In the genomic region with DNA sequence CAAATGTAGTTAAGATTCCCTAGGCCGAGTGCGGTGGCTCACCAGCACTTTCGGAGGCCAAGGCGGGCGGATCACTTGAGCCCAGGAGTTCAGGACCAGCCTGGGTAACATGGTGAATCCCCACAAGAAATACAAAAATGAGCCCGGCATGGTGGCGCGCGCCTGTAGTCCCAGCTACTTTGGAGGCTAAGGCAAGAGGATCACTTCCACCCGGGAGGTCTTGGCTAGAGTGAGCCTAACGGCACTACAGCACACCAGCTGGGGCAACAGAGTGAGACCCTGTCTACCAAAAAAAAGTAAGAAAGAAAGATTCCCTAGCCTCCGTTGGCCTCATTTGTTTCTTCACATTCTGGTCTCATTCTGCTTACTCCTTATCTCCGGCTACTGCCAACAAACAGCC, we compare ENCODE assay signal across 10 cellular contexts. TPM values are rescaled to one million over a fixed set of nuclear protein-coding genes. Genes with fewer than 3 reads are reported as not detected.
DNase-seq lines count a peak whose midpoint lies in the region; ATAC-seq and TF ChIP-seq lines count a peak whose summit lies in the region.
"Had no signal": no experiment of that assay in that cellular context is flagged by ENCODE, and none has a peak within 500 bp of the region (broad histone marks: within the 10 kb centered on the region; RNA-seq: fewer than 3 reads in every experiment).

No MANE protein-coding gene starts in this region.

- WGBS in aorta, 2 donors: 89 to 92% methylated on average over 13 of the region's 13 CpGs

- H3K27ac ChIP-seq in DND-41 (ENCODE audit: low read length) (peak overlapping the region; percentile 90), aorta (ENCODE audit: low read depth in 1 of 2, low read length in 2 of 2) (no peak overlapping the region), caudate nucleus (ENCODE audit: low read depth, low read length) (no peak overlapping the region)

- peak overlapping the region; percentile 80 for H3K9ac ChIP-seq in DND-41 (ENCODE audit: low read depth, low read length)

- peaks cover 15% of the 10 kb centered on the region for H3K36me3 Mint-ChIP-seq in chondrocyte (ENCODE audit: low read depth)
- H3K36me3 Mint-ChIP-seq in natural killer cell treated with Interleukin-12 subunit alpha and Interleukin-12 subunit beta and Interleukin-15 and Interleukin-18, amount 100 ng/mL, for 72 hours: peaks cover 14% of the 10 kb centered on the region

- no peak overlapping the region for H3K27ac Mint-ChIP-seq in chondrocyte (ENCODE audit: unreplicated experiment)
- no peak overlapping the region for H3K27ac Mint-ChIP-seq in natural killer cell treated with Interleukin-12 subunit alpha and Interleukin-12 subunit beta and Interleukin-15 and Interleukin-18, amount 100 ng/mL, for 72 hours

- no peaks in the 10 kb centered on the region for H3K9me3 Mint-ChIP-seq in chondrocyte (ENCODE audit: low read depth)
- H3K9me3 Mint-ChIP-seq in natural killer cell treated with Interleukin-12 subunit alpha and Interleukin-12 subunit beta and Interleukin-15 and Interleukin-18, amount 100 ng/mL, for 72 hours: no peaks in the 10 kb centered on the region
- H3K9me3 Mint-ChIP-seq: dendritic cell treated with granulocyte-macrophage colony-stimulating factor and Interleukin-4, amounts not matched to agents 40 ng/mL and 50 ng/mL, for 4 days had no signal

- peak overlapping the region; percentile 92 to 96; a peak in 3 of 4 replicates for H3K4me3 ChIP-seq in DND-41 (ENCODE audit: low read depth in 1 of 2, low read length in 2 of 2)
- peak overlapping the region; percentile 90 for H3K4me3 ChIP-seq in MG63
- H3K4me3 ChIP-seq in aorta (ENCODE audit: low read length in 2 of 2): peak overlapping the region in 1 of 2 donors; percentile 14

- DNase-seq in DND-41 (no peak), MG63 (no peak), chondrocyte (ENCODE audit: low spot score) (no peak), aorta (no peak), NCI-H146 treated with DMSO at 0.1 percent for 48 hours (lab: John Stamatoyannopoulos, UW; ENCODE audit: unreplicated experiment) (no peak), caudate nucleus (lab: John Stamatoyannopoulos, UW) (no peak), GM13976 (ENCODE audit: low spot score) (no peak)
- no peak for DNase-seq in natural killer cell treated with Interleukin-12 subunit alpha and Interleukin-12 subunit beta and Interleukin-15 and Interleukin-18, amount 100 ng/mL, for 72 hours (ENCODE audit: low spot score)
- DNase-seq: KG1 had no signal

- H3K4me1 Mint-ChIP-seq in chondrocyte (ENCODE audit: low read depth): peaks cover 38% of the 10 kb centered on the region
- peaks cover 28 to 38% of the 10 kb centered on the region in 2 donors for H3K4me1 Mint-ChIP-seq in natural killer cell treated with Interleukin-12 subunit alpha and Interleukin-12 subunit beta and Interleukin-15 and Interleukin-18, amount 100 ng/mL, for 72 hours (ENCODE audit: low read depth in 2 of 2)

- H3K9me3 ChIP-seq in DND-41 (ENCODE audit: insufficient read depth, low read length, severe bottlenecking): no peaks in the 10 kb centered on the region
- H3K9me3 ChIP-seq in MG63: no peaks in the 10 kb centered on the region
- no peaks in the 10 kb centered on the region for H3K9me3 ChIP-seq in aorta (ENCODE audit: control insufficient read depth, low read length)

- peaks cover 72% of the 10 kb centered on the region for H3K36me3 ChIP-seq in DND-41 (ENCODE audit: insufficient read depth, low read length)
- H3K36me3 ChIP-seq in MG63: peaks cover 63% of the 10 kb centered on the region
- no peaks in the 10 kb centered on the region for H3K36me3 ChIP-seq in aorta (ENCODE audit: control insufficient read depth in 1 of 2, insufficient read depth in 2 of 2, low read length in 1 of 2)

- H3K4me1 ChIP-seq in DND-41 (ENCODE audit: insufficient read depth, low read length): peaks cover 78% of the 10 kb centered on the region
- peaks cover 0 to 6% of the 10 kb centered on the region in 2 donors for H3K4me1 ChIP-seq in aorta (ENCODE audit: control insufficient read depth in 1 of 2, insufficient read depth in 2 of 2, low read length in 2 of 2)

- H3K27me3 Mint-ChIP-seq in chondrocyte (ENCODE audit: low read depth): no peaks in the 10 kb centered on the region
- H3K27me3 Mint-ChIP-seq in natural killer cell treated with Interleukin-12 subunit alpha and Interleukin-12 subunit beta and Interleukin-15 and Interleukin-18, amount 100 ng/mL, for 72 hours: no peaks in the 10 kb centered on the region
- H3K27me3 Mint-ChIP-seq: dendritic cell treated with granulocyte-macrophage colony-stimulating factor and Interleukin-4, amounts not matched to agents 40 ng/mL and 50 ng/mL, for 4 days had no signal

- ATAC-seq in DND-41 (ENCODE audit: insufficient read depth, low read depth) (no peak), aorta (ENCODE audit: low FRiP score) (no peak)
- no peak for ATAC-seq in natural killer cell treated with Interleukin-12 subunit alpha and Interleukin-12 subunit beta and Interleukin-15 and Interleukin-18, amount 100 ng/mL, for 72 hours

- no peak overlapping the region for H2AFZ ChIP-seq in DND-41 (ENCODE audit: low read depth, low read length)

- peak overlapping the region; percentile 98 for H3K4me3 Mint-ChIP-seq in chondrocyte (ENCODE audit: unreplicated experiment)
- H3K4me3 Mint-ChIP-seq in natural killer cell treated with Interleukin-12 subunit alpha and Interleukin-12 subunit beta and Interleukin-15 and Interleukin-18, amount 100 ng/mL, for 72 hours: peak overlapping the region; percentile 94

- TF ChIP-seq CTCF in DND-41 (IDR thresholded peaks at IDR 0.05; ENCODE audit: borderline replicate concordance, extremely low read depth, low read length, poor library complexity, severe bottlenecking) (no peak), chondrocyte (IDR thresholded peaks at IDR 0.05) (no peak), GM13976 (IDR thresholded peaks at IDR 0.05; ENCODE audit: borderline replicate concordance, control extremely low read depth, extremely low read depth, insufficient read depth, missing control alignments) (no peak)

- intact Hi-C loops in aorta (cut with DNase I): loop anchor here in 1 of 2 donors (10.0 kb wide), 1 partner anchor 459 kb away; no protein-coding TSS in a partner anchor

- in situ Hi-C loops in GM13976 (cut with MboI; ENCODE audit: low sequenced_read_pairs, unreplicated experiment): loop anchor here (25.0 kb wide), 1 partner anchor 471 kb away; no protein-coding TSS in a partner anchor

- H3K79me2 ChIP-seq in DND-41 (ENCODE audit: insufficient read depth, low read length): peaks cover 98% of the 10 kb centered on the region

- peak overlapping the region; percentile 76 for H3K4me2 ChIP-seq in DND-41 (ENCODE audit: insufficient read depth, low read length)

- H3K27me3 ChIP-seq in DND-41 (ENCODE audit: insufficient read depth, low read length, poor library complexity) (no peaks in the 10 kb centered on the region), MG63 (no peaks in the 10 kb centered on the region), aorta (ENCODE audit: control insufficient read depth in 1 of 2, insufficient read depth in 2 of 2, low read length in 1 of 2) (no peaks in the 10 kb centered on the region)

- H4K20me1 ChIP-seq in DND-41 (ENCODE audit: insufficient read depth, low read length): peaks cover 17% of the 10 kb centered on the region; the same call in 1 of the 2 replicates

RNA-seq across cellular contexts. Expression of a gene that starts 1.2 kb away (rescaled TPM):
- total RNA-seq in MG63 (2014; rRNA removed; shearing (Covaris generic); ENCODE audit: low replicate concordance): 5.9 and 21.6 TPM in 2 replicates
- total RNA-seq in chondrocyte (9.0 to 12.4 TPM (median 9.7 TPM) in 3 replicates), aorta (10 to 100 TPM; 14.3 to 18.2 TPM)
- 10 to 100 TPM; 18.2 to 31.7 TPM for total RNA-seq in natural killer cell treated with Interleukin-12 subunit alpha and Interleukin-12 subunit beta and Interleukin-15 and Interleukin-18, amount 100 ng/mL, for 72 hours
- polyA plus RNA-seq in aorta: 10 to 100 TPM in 1 of 2 donors, 1 to 10 TPM in 1; 6.8 to 14.4 TPM

RNA-seq across cellular contexts. Expression of a gene that starts 1.3 kb away (rescaled TPM):
- total RNA-seq in MG63 (2014; rRNA removed; shearing (Covaris generic); ENCODE audit: low replicate concordance): 39.2 and 48.8 TPM in 2 replicates
- 21.1 to 24.4 TPM (median 22.2 TPM) in 3 replicates for total RNA-seq in chondrocyte
- total RNA-seq in natural killer cell treated with Interleukin-12 subunit alpha and Interleukin-12 subunit beta and Interleukin-15 and Interleukin-18, amount 100 ng/mL, for 72 hours: 10 to 100 TPM; 26.9 to 44.6 TPM
- total RNA-seq in aorta: 10 to 100 TPM; 24.3 to 27.0 TPM
- 10 to 100 TPM; 23.5 to 25.7 TPM for polyA plus RNA-seq in aorta
